In the genomic region with DNA sequence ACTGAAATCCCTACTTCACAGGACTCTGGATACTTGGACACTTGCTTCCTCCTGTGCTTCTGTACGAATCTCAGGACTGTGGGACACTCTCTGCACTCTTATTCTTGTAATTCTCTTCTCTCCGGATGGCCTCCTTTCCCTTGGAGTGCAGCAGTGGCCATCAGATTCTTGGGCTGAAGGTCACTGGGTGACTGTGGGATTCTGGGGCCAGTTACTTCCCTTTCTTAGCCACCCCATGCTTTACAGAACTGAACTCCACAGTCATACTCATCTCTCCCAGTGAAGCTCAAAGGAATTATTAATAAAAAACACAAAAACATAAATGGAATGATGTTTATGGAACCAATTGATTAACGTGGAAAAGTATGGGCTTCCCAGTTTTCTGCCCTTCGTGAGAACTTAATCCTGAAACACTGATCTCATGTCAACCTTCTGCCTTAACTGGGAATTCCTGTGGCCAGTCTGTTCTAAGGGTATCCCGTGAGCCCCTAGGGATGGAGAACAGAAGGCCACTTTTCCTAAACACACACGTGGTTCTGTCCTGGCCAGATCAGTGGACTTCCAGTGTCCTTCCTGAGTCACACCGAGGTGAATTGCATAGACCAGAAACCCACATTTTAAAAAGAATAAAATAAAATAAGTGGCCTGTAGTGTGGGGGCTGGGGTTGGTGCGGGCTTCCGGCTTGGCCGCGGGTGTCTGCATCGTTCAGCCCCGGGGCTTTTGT, we compare ENCODE assay signal across 9 cellular contexts. TPM values are rescaled to one million over a fixed set of nuclear protein-coding genes. Genes with fewer than 3 reads are reported as not detected.
DNase-seq lines count a peak whose midpoint lies in the region; ATAC-seq and TF ChIP-seq lines count a peak whose summit lies in the region.
"Had no signal": no experiment of that assay in that cellular context is flagged by ENCODE, and none has a peak within 500 bp of the region (broad histone marks: within the 10 kb centered on the region; RNA-seq: fewer than 3 reads in every experiment).

No MANE protein-coding gene starts in this region.

- intact Hi-C loops in OCI-LY7 (cut with micrococcal nuclease; ENCODE audit: unreplicated experiment) = no loop called here

- H3K9me2 ChIP-seq in OCI-LY7 (ENCODE audit: insufficient read depth, low read length) = no peaks in the 10 kb centered on the region

- POLR2A ChIA-PET in OCI-LY7 (lab: Charles Lee) = interaction anchor here (1.0 kb wide), 1 partner anchor 14 kb away, joined by 3 read pairs; no protein-coding TSS in a partner anchor

- no peak overlapping the region for H2AFZ ChIP-seq in OCI-LY7 (ENCODE audit: low read length)
- peak overlapping the region; percentile 93 for H2AFZ ChIP-seq in neuron (ENCODE audit: low read depth, low read length)

- TF ChIP-seq CTCF in OCI-LY7 (conservative IDR thresholded peaks at IDR 0.05; ENCODE audit: low read length) = no peak

- no peaks in the 10 kb centered on the region for H3K79me2 ChIP-seq in OCI-LY7 (ENCODE audit: insufficient read depth, low read depth, low read length)

- DNase-seq in OCI-LY7 (ENCODE audit: low spot score) (no peak), epidermal melanocyte (ENCODE audit: insufficient read length, low spot score) (peak; percentile 78), mesenteric fat pad (ENCODE audit: low spot score) (no peak), NCI-H526 (lab: John Stamatoyannopoulos, UW) (no peak)
- DNase-seq: brain microvascular endothelial cell had no signal

- peaks cover 10% of the 10 kb centered on the region for H3K9me3 ChIP-seq in BLaER1
- no peaks in the 10 kb centered on the region for H3K9me3 ChIP-seq in OCI-LY7 (ENCODE audit: low read length)
- peaks cover 8% of the 10 kb centered on the region for H3K9me3 ChIP-seq in neuron (ENCODE audit: low read length)

- ATAC-seq in HG02870 (IDR thresholded peaks at IDR 0.05; ENCODE audit: unreplicated experiment) (no peak), HG02938 (IDR thresholded peaks at IDR 0.05; ENCODE audit: unreplicated experiment) (no peak)

- H3K4me2 ChIP-seq in BLaER1 (peak overlapping the region; percentile 80), OCI-LY7 (ENCODE audit: low read length) (peak overlapping the region; percentile 77)

- H3K4me1 ChIP-seq in BLaER1 = peaks cover 35% of the 10 kb centered on the region
- H3K4me1 ChIP-seq in OCI-LY7 (ENCODE audit: insufficient read depth, low read length, poor library complexity, severe bottlenecking) = no peaks in the 10 kb centered on the region
- peaks cover 7% of the 10 kb centered on the region for H3K4me1 ChIP-seq in neuron (ENCODE audit: insufficient read depth, low read length)

- no TSS peak for BruUV-seq in OCI-LY7 (replicated peaks; lab: Mats Ljungman, UMichigan)

- H4K20me1 ChIP-seq in BLaER1 (peaks cover 64% of the 10 kb centered on the region), OCI-LY7 (ENCODE audit: insufficient read depth, low read length) (no peaks in the 10 kb centered on the region)

- H3K36me3 ChIP-seq in BLaER1 (no peaks in the 10 kb centered on the region), OCI-LY7 (ENCODE audit: insufficient read depth, low read length) (no peaks in the 10 kb centered on the region), neuron (ENCODE audit: insufficient read depth, low read length) (no peaks in the 10 kb centered on the region)
- H3K36me3 ChIP-seq: brain microvascular endothelial cell had no signal

- CTCF ChIA-PET in OCI-LY7 (lab: Charles Lee; ENCODE audit: unreplicated experiment) = no interaction called here

- peak overlapping the region; percentile 52 for H3K4me3 ChIP-seq in BLaER1
- peak overlapping the region; percentile 58 for H3K4me3 ChIP-seq in OCI-LY7 (ENCODE audit: low read depth, low read length, poor library complexity, severe bottlenecking)
- H3K4me3 ChIP-seq in neuron (ENCODE audit: low read length) = peak overlapping the region; percentile 48

- H3K27ac ChIP-seq in BLaER1 (no peak overlapping the region), OCI-LY7 (ENCODE audit: low read depth, low read length, poor library complexity, severe bottlenecking) (no peak overlapping the region)
- H3K27ac ChIP-seq: brain microvascular endothelial cell had no signal

- no peak overlapping the region for H3K9ac ChIP-seq in BLaER1

- H3K27me3 ChIP-seq in BLaER1 (peaks cover 95% of the 10 kb centered on the region), neuron (ENCODE audit: insufficient read depth, low read length) (peaks cover 69% of the 10 kb centered on the region)

RNA-seq across cellular contexts. Expression of a gene that starts 23.6 kb away (rescaled TPM):
- total RNA-seq in OCI-LY7 (2014; rRNA removed; shearing (Covaris generic)) = 131 and 156 TPM in 2 replicates
- total RNA-seq in OCI-LY7 (2022) = 123 and 151 TPM in 2 replicates
- total RNA-seq in mesenteric fat pad = 450 TPM
